ENCODE assay signal across 17 cellular contexts in genomic region chr17:74118504-74118903, GRCh38.
DNase-seq lines count a peak whose midpoint lies in the region; ATAC-seq and TF ChIP-seq lines count a peak whose summit lies in the region.
"Had no signal": no experiment of that assay in that cellular context is flagged by ENCODE, and none has a peak within 500 bp of the region (broad histone marks: within the 10 kb centered on the region; RNA-seq: fewer than 3 reads in every experiment).

No MANE protein-coding gene starts in this region.

- no peak overlapping the region for H3K4me3 ChIP-seq in Panc1 (ENCODE audit: low read depth in 2 of 2, low read length in 2 of 2)
- H3K4me3 ChIP-seq: A549, GM12878, mucosa of descending colon had no signal

- no peaks in the 10 kb centered on the region for H3K36me3 ChIP-seq in Panc1 (ENCODE audit: control insufficient read depth, insufficient read depth, low read length)

- intact Hi-C loops in Panc1 (cut with micrococcal nuclease; ENCODE audit: unreplicated experiment), result no loop called here

- POLR2A ChIA-PET in Panc1 (lab: Charles Lee), result no interaction called here

- peaks cover 54% of the 10 kb centered on the region for H3K4me1 Mint-ChIP-seq in glutamatergic neuron (ENCODE audit: low read depth, unreplicated experiment)
- peaks cover 6% of the 10 kb centered on the region for H3K4me1 Mint-ChIP-seq in progenitor cell of endocrine pancreas (ENCODE audit: low read depth)
- H3K4me1 Mint-ChIP-seq: activated naive CD8-positive, alpha-beta T cell treated with anti-CD3 and anti-CD28 coated beads, Interleukin-2, amount 10 ng/mL, durations not matched to agents 7 days and 5 days had no signal

- H3K27ac Mint-ChIP-seq in glutamatergic neuron (ENCODE audit: unreplicated experiment) (peak overlapping the region; percentile 57), progenitor cell of endocrine pancreas (no peak overlapping the region)
- H3K27ac Mint-ChIP-seq: activated naive CD8-positive, alpha-beta T cell treated with anti-CD3 and anti-CD28 coated beads, Interleukin-2, amount 10 ng/mL, durations not matched to agents 7 days and 5 days had no signal

- H3K27me3 Mint-ChIP-seq in glutamatergic neuron (ENCODE audit: unreplicated experiment), result peaks cover 15% of the 10 kb centered on the region
- peaks cover 36% of the 10 kb centered on the region for H3K27me3 Mint-ChIP-seq in progenitor cell of endocrine pancreas

- TF ChIP-seq CTCF in Panc1 (IDR thresholded peaks at IDR 0.05) (no peak), glutamatergic neuron (IDR thresholded peaks at IDR 0.05; ENCODE audit: partially characterized antibody, unreplicated experiment) (peak; percentile 44), progenitor cell of endocrine pancreas (IDR thresholded peaks at IDR 0.05; ENCODE audit: unreplicated experiment) (peak; percentile 51)

- H3K36me3 Mint-ChIP-seq in glutamatergic neuron (ENCODE audit: unreplicated experiment), result no peaks in the 10 kb centered on the region
- no peaks in the 10 kb centered on the region for H3K36me3 Mint-ChIP-seq in progenitor cell of endocrine pancreas (ENCODE audit: insufficient read depth)
- H3K36me3 Mint-ChIP-seq: activated naive CD8-positive, alpha-beta T cell treated with anti-CD3 and anti-CD28 coated beads, Interleukin-2, amount 10 ng/mL, durations not matched to agents 7 days and 5 days had no signal

- H3K27me3 ChIP-seq in Panc1 (ENCODE audit: control insufficient read depth, insufficient read depth, low read length), result peaks cover 27% of the 10 kb centered on the region

- in situ Hi-C loops in Panc1 (cut with HindIII; ENCODE audit: low pct_unique_long_range_greater_than_20kb, low sequenced_read_pairs), result no loop called here

- H3K27ac ChIP-seq in Panc1 (ENCODE audit: low read length), result no peak overlapping the region
- H3K27ac ChIP-seq: A549 had no signal

- H3K9me3 ChIP-seq in Panc1 (ENCODE audit: control insufficient read depth, insufficient read depth, low read depth, low read length), result no peaks in the 10 kb centered on the region
- H3K9me3 ChIP-seq: A549, mucosa of descending colon had no signal

- H3K4me1 ChIP-seq in Panc1 (ENCODE audit: control insufficient read depth, insufficient read depth, low read length), result no peaks in the 10 kb centered on the region

- no TSS peak for BruUV-seq in Panc1 (replicated peaks; lab: Mats Ljungman, UMichigan)

- CTCF ChIA-PET in Panc1 (lab: Charles Lee), result no interaction called here

- H3K9me3 Mint-ChIP-seq in glutamatergic neuron (ENCODE audit: unreplicated experiment) (peaks cover 7% of the 10 kb centered on the region), progenitor cell of endocrine pancreas (ENCODE audit: low read depth) (peaks cover 4% of the 10 kb centered on the region)

- DNase-seq in NCI-H2227 (lab: John Stamatoyannopoulos, UW; ENCODE audit: unreplicated experiment) (peak; percentile 45), NCI-H2227 treated with DMSO at 0.1 percent for 48 hours (lab: John Stamatoyannopoulos, UW) (no peak), Panc1 (ENCODE audit: low read depth, low spot score) (no peak), glutamatergic neuron (peak; percentile 70), progenitor cell of endocrine pancreas (ENCODE audit: low spot score, unreplicated experiment) (no peak)
- no peak for DNase-seq in NK-92 treated with Interleukin-12 subunit alpha and Interleukin-12 subunit beta, amount 100 ng/mL, for 24 hours (lab: John Stamatoyannopoulos, UW)
- DNase-seq: activated CD4-positive, alpha-beta T cell treated with anti-CD3 and anti-CD28 coated beads for 4 hours; activated naive CD8-positive, alpha-beta T cell treated with anti-CD3 and anti-CD28 coated beads, Interleukin-2, amount 10 ng/mL, durations not matched to agents 7 days and 5 days; EL; foreskin melanocyte; mucosa of descending colon; NCI-H1436 treated with DMSO at 0.1 percent for 48 hours; RPMI8226 had no signal

- H3K4me3 Mint-ChIP-seq in glutamatergic neuron (ENCODE audit: unreplicated experiment) (no peak overlapping the region), progenitor cell of endocrine pancreas (ENCODE audit: low read depth) (no peak overlapping the region)
- H3K4me3 Mint-ChIP-seq: activated naive CD8-positive, alpha-beta T cell treated with anti-CD3 and anti-CD28 coated beads, Interleukin-2, amount 10 ng/mL, durations not matched to agents 7 days and 5 days had no signal

- 0 out of 2 replicates have a peak, but pooled peaks have one; percentile 49 for ATAC-seq in Panc1
- no peak for ATAC-seq in GM21526 (IDR thresholded peaks at IDR 0.05; ENCODE audit: low FRiP score, unreplicated experiment)
- no peak for ATAC-seq in GM21390 (IDR thresholded peaks at IDR 0.05; ENCODE audit: unreplicated experiment)
- ATAC-seq: GM12878, mucosa of descending colon had no signal

Comparison
In these comparisons a context has a peak if more than half of its experiments do, and no peak if none do; other contexts are left out.
1. DNase-seq: peak in NCI-H2227 (single experiment) and glutamatergic neuron (single experiment); none in NCI-H2227 treated with DMSO at 0.1 percent for 48 hours (single experiment), Panc1 (single experiment), progenitor cell of endocrine pancreas (single experiment) and NK-92 treated with Interleukin-12 subunit alpha and Interleukin-12 subunit beta, amount 100 ng/mL, for 24 hours (single experiment).